In the genomic region with DNA sequence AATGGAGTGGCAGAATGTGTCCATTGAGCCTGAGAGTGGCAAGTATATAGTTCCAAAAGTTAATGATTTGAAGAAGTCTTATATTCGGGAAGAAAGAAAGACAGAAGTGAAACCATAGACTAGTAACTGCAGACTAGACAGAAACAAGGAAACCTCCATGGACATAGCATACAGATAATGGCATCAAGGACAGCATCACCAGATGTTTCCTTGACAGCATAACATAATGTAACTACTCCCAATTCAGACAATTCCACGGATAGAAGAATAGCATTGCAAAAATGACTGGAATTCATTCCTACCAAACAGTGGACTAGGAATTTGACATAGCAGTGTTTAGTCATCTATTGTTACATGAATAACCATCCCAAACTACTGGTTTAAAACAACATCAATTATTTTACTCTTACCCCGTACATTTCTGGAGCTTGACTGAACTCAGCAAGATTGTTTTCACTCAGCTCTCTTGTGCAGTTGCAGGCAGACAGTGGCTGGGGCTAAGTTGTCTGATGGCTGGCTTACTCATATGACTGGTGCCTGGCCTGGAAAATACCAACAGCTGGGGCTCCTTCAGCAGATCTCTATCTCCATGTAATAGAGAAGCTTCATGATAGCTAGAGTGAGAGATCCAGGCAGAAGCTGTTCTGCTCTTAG, we compare ENCODE assay signal across 9 cellular contexts.
DNase-seq lines count a peak whose midpoint lies in the region; ATAC-seq and TF ChIP-seq lines count a peak whose summit lies in the region.
"Had no signal": no experiment of that assay in that cellular context is flagged by ENCODE, and none has a peak within 500 bp of the region (broad histone marks: within the 10 kb centered on the region; RNA-seq: fewer than 3 reads in every experiment).

No MANE protein-coding gene starts in this region.

- peak overlapping the region; percentile 91 for H3K27ac ChIP-seq in mesodermal cell (ENCODE audit: low read depth, low read length, severe bottlenecking)
- H3K27ac ChIP-seq in Peyer's patch: no peak overlapping the region
- no peak overlapping the region for H3K27ac ChIP-seq in transverse colon

- H3K36me3 ChIP-seq in mesodermal cell (ENCODE audit: control insufficient read depth, insufficient read depth, low read length) (no peaks in the 10 kb centered on the region), Peyer's patch (no peaks in the 10 kb centered on the region), transverse colon (no peaks in the 10 kb centered on the region)

- H3K9me3 ChIP-seq in mesodermal cell (ENCODE audit: control insufficient read depth, low read length) (peaks cover 16% of the 10 kb centered on the region), Peyer's patch (no peaks in the 10 kb centered on the region), transverse colon (no peaks in the 10 kb centered on the region)

- WGBS in mesodermal cell (ENCODE audit: insufficient coverage in 2 of 2), 2 experiments: 100% methylated on average over 1 to 2 of the region's 3 CpGs
- 44 to 55% methylated on average over 3 of the region's 3 CpGs for whole genome bisulfite sequencing in transverse colon (ENCODE audit: low coverage in 1 of 2), 2 donors

- H3K4me1 ChIP-seq in mesodermal cell (ENCODE audit: control insufficient read depth, insufficient read depth, low read length, poor library complexity, severe bottlenecking) (peaks cover 14% of the 10 kb centered on the region), Peyer's patch (no peaks in the 10 kb centered on the region), transverse colon (no peaks in the 10 kb centered on the region)

- intact Hi-C loops in transverse colon (cut with DNase I; ENCODE audit: low total_unique reads): no loop called here

- TF ChIP-seq POLR2A in Peyer's patch (IDR thresholded peaks at IDR 0.05) (no peak), transverse colon (IDR thresholded peaks at IDR 0.05) (no peak)

- in situ Hi-C loops in transverse colon (cut with MboI; ENCODE audit: low pct_ligation_motif_present in 1 of 4, low pct_unique_long_range_greater_than_20kb in 1 of 4, low sequenced_read_pairs in 3 of 4): no loop called here

- TF ChIP-seq EP300 in transverse colon (IDR thresholded peaks at IDR 0.05; ENCODE audit: low read depth): no peak

- H3K4me3 ChIP-seq in mesodermal cell (ENCODE audit: extremely low read depth, insufficient read depth, low read length, poor library complexity, severe bottlenecking) (no peak overlapping the region), Peyer's patch (no peak overlapping the region), transverse colon (no peak overlapping the region)

- ATAC-seq in GM18517 (IDR thresholded peaks at IDR 0.05; ENCODE audit: unreplicated experiment) (peak; percentile 67), HG02798 (IDR thresholded peaks at IDR 0.05; ENCODE audit: poor library complexity, unreplicated experiment) (peak; percentile 38)

- TF ChIP-seq CTCF in Peyer's patch (IDR thresholded peaks at IDR 0.05) (no peak), transverse colon (IDR thresholded peaks at IDR 0.05) (no peak)

- no peaks in the 10 kb centered on the region for H3K27me3 ChIP-seq in Peyer's patch
- no peaks in the 10 kb centered on the region for H3K27me3 ChIP-seq in transverse colon

- DNase-seq in SW 1271 (lab: John Stamatoyannopoulos, UW): peak; percentile 71 to 79
- DNase-seq in Peyer's patch: no peak
- DNase-seq in transverse colon: no peak
- no peak for DNase-seq in D341Med (ENCODE audit: low spot score)
- DNase-seq in HPDE6-E6E7 (ENCODE audit: extremely low spot score): no peak
- DNase-seq: stimulated activated CD4-positive, alpha-beta T cell treated with anti-CD3 and anti-CD28 coated beads, Interleukin-4, amount 100 ng/mL, for 1 hour had no signal

Comparison
In these comparisons a context has a peak if more than half of its experiments do, and no peak if none do; other contexts are left out.
1. DNase-seq: peak in SW 1271 (2 of 2); none in Peyer's patch (0 of 3), transverse colon (single experiment), D341Med (single experiment) and HPDE6-E6E7 (single experiment).